ENCODE assay signal across 24 cellular contexts in the genomic region with DNA sequence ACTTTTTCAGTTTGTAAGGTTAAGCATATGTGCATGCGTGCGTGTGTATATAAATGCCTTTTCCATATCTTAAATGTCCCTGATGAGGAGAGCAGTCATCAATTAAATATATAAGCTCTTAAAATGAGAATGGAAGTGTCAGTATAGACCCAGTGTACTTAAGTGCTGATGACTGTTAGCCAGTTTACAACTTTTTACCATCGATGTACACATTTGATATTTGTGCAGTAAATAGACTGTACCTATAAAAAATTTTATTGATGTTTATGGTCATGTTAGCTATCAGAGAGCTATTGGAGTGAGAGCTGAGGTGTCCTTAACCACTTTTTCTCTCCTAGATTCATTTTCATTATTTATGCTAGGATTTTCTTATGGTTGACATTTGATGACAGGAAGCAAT.
"Had no signal": no experiment of that assay in that cellular context is flagged by ENCODE, and none has a peak within 500 bp of the region (broad histone marks: within the 10 kb centered on the region; RNA-seq: fewer than 3 reads in every experiment).

No MANE protein-coding gene starts in this region.

- H3K9me3 Mint-ChIP-seq: activated B cell treated with CpG ODN at 0.5 μM for 24 hours; activated CD4-positive, alpha-beta memory T cell treated with anti-CD3 and anti-CD28 coated beads for 36 hours; activated CD4-positive, alpha-beta T cell treated with anti-CD3 and anti-CD28 coated beads, Interleukin-2, amount 10 ng/mL, durations not matched to agents 7 days and 5 days; activated naive CD4-positive, alpha-beta T cell treated with anti-CD3 and anti-CD28 coated beads, Interleukin-2, amount 10 ng/mL, durations not matched to agents 7 days and 5 days; activated naive CD8-positive, alpha-beta T cell treated with anti-CD3 and anti-CD28 coated beads for 36 hours; activated T-cell treated with anti-CD3 and anti-CD28 coated beads, Interleukin-2, amount 50 U/mL, for 72 hours; activated T-helper 2 cell treated with anti-CD3 and anti-CD28 coated beads, Interferon-gamma antibody, Interleukin-2, Interleukin-4, amounts not matched to agents 10 μg/mL and 5 μg/mL and 100 μg/mL, durations not matched to agents 14 hours and 24 hours and 36 hours; T-cell had no signal

- H3K36me3 Mint-ChIP-seq: activated naive CD4-positive, alpha-beta T cell treated with anti-CD3 and anti-CD28 coated beads, Interleukin-2, amount 10 ng/mL, durations not matched to agents 7 days and 5 days; activated naive CD8-positive, alpha-beta T cell treated with anti-CD3 and anti-CD28 coated beads for 36 hours had no signal

- H3K4me3 ChIP-seq: MG63, PC-9, SK-N-MC had no signal

- H3K27ac Mint-ChIP-seq: activated B cell treated with CpG ODN at 0.5 μM for 24 hours; activated CD4-positive, alpha-beta memory T cell treated with anti-CD3 and anti-CD28 coated beads for 36 hours; activated CD4-positive, alpha-beta T cell treated with anti-CD3 and anti-CD28 coated beads, Interleukin-2, amount 10 ng/mL, durations not matched to agents 7 days and 5 days; activated naive CD4-positive, alpha-beta T cell treated with anti-CD3 and anti-CD28 coated beads, Interleukin-2, amount 10 ng/mL, durations not matched to agents 7 days and 5 days; activated naive CD8-positive, alpha-beta T cell treated with anti-CD3 and anti-CD28 coated beads for 36 hours; activated T-cell treated with anti-CD3 and anti-CD28 coated beads, Interleukin-2, amount 50 U/mL, for 72 hours; activated T-helper 2 cell treated with anti-CD3 and anti-CD28 coated beads, Interferon-gamma antibody, Interleukin-2, Interleukin-4, amounts not matched to agents 10 μg/mL and 5 μg/mL and 100 μg/mL, durations not matched to agents 14 hours and 24 hours and 36 hours; T-cell had no signal

- H3K4me3 Mint-ChIP-seq: activated B cell treated with CpG ODN at 0.5 μM for 24 hours; activated CD4-positive, alpha-beta memory T cell treated with anti-CD3 and anti-CD28 coated beads for 36 hours; activated CD4-positive, alpha-beta T cell treated with anti-CD3 and anti-CD28 coated beads, Interleukin-2, amount 10 ng/mL, durations not matched to agents 7 days and 5 days; activated naive CD4-positive, alpha-beta T cell treated with anti-CD3 and anti-CD28 coated beads, Interleukin-2, amount 10 ng/mL, durations not matched to agents 7 days and 5 days; activated naive CD8-positive, alpha-beta T cell treated with anti-CD3 and anti-CD28 coated beads for 36 hours; activated T-cell treated with anti-CD3 and anti-CD28 coated beads, Interleukin-2, amount 50 U/mL, for 72 hours; T-cell had no signal

- H3K27ac ChIP-seq: KMS-11, PC-9 had no signal

- H3K36me3 ChIP-seq: MG63 had no signal

- H3K27me3 Mint-ChIP-seq: activated B cell treated with CpG ODN at 0.5 μM for 24 hours; activated CD4-positive, alpha-beta memory T cell treated with anti-CD3 and anti-CD28 coated beads for 36 hours; activated CD4-positive, alpha-beta T cell treated with anti-CD3 and anti-CD28 coated beads, Interleukin-2, amount 10 ng/mL, durations not matched to agents 7 days and 5 days had no signal

- H3K4me2 ChIP-seq: KMS-11, PC-9 had no signal

- DNase-seq: activated B cell treated with CpG ODN at 0.5 μM for 24 hours; activated CD4-positive, alpha-beta memory T cell treated with anti-CD3 and anti-CD28 coated beads for 36 hours; activated CD4-positive, alpha-beta T cell treated with anti-CD3 and anti-CD28 coated beads for 1 hour; activated CD4-positive, alpha-beta T cell treated with anti-CD3 and anti-CD28 coated beads, Interleukin-2, amount 10 ng/mL, durations not matched to agents 7 days and 5 days; activated CD8-positive, alpha-beta memory T cell treated with anti-CD3 and anti-CD28 coated beads for 24 hours; activated gamma-delta T cell treated with Interleukin-2 at 50 U/mL for 16 hours; activated naive CD4-positive, alpha-beta T cell treated with anti-CD3 and anti-CD28 coated beads, Interleukin-2, amount 10 ng/mL, durations not matched to agents 7 days and 5 days; activated naive CD8-positive, alpha-beta T cell treated with anti-CD3 and anti-CD28 coated beads for 36 hours; activated T-cell treated with anti-CD3 and anti-CD28 coated beads for 4 hours; activated T-cell treated with anti-CD3 and anti-CD28 coated beads, Interleukin-2, amount 50 U/mL, for 72 hours; MG63; NCI-H1105; NCI-H1436; NCI-H187; NCI-H2081; NCI-H524; PC-9; SHP77 treated with DMSO at 0.1 percent for 48 hours; T-cell; T-helper 2 cell; T1000 had no signal

- H3K9me3 ChIP-seq: MG63 had no signal

- ATAC-seq: activated T-cell treated with anti-CD3 and anti-CD28 coated beads, Interleukin-2, amount 50 U/mL, for 72 hours; T-cell had no signal

- H3K27me3 ChIP-seq: MG63 had no signal

- H3K4me1 Mint-ChIP-seq: activated B cell treated with CpG ODN at 0.5 μM for 24 hours had no signal

- H2AFZ ChIP-seq: PC-9 had no signal
